In the genomic region with DNA sequence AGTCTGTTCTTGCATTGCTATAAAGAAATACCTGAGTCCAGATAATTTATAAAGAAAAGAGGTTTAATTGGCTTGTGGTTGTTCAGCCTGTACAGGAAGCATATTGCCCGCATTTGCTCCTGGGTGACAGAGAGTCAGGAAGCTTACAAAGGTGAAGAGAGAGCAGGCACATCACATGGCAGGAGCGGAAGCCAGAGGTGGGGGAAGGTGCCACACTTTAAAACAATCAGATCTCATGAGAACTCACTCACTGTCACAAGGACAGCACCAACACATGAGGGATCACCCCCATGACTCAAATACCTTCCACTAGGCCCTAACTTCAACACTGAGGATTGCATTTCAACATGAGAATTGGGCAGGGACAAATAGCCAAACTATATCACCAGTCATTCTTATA, we compare ENCODE assay signal across 12 cellular contexts.
A peak's percentile ranks its signal among the peaks of the same experiment; 100 is the strongest.
DNase-seq lines count a peak whose midpoint lies in the region; TF ChIP-seq lines count a peak whose summit lies in the region.
"Had no signal": no experiment of that assay in that cellular context is flagged by ENCODE, and none has a peak within 500 bp of the region (broad histone marks: within the 10 kb centered on the region; RNA-seq: fewer than 3 reads in every experiment).

No MANE protein-coding gene starts in this region.

- CTCF ChIA-PET in activated naive CD4-positive, alpha-beta T cell treated with anti-CD3 and anti-CD28 coated beads, Interleukin-2, amount 10 ng/mL, durations not matched to agents 7 days and 5 days (lab: Charles Lee) = interaction anchor here (0.6 to 1.6 kb wide), 3 partner anchors 108 to 210 kb away, joined by 3 to 4 read pairs (median 3); no protein-coding TSS in a partner anchor

- no peak overlapping the region for H3K4me3 Mint-ChIP-seq in activated naive CD4-positive, alpha-beta T cell treated with anti-CD3 and anti-CD28 coated beads, Interleukin-2, amount 10 ng/mL, durations not matched to agents 7 days and 5 days

- intact Hi-C loops in ovary (cut with DNase I) = no loop called here

- peak overlapping the region; percentile 77 for H3K27ac Mint-ChIP-seq in activated naive CD4-positive, alpha-beta T cell treated with anti-CD3 and anti-CD28 coated beads, Interleukin-2, amount 10 ng/mL, durations not matched to agents 7 days and 5 days

- TF ChIP-seq CTCF in ovary (IDR thresholded peaks at IDR 0.05) = no peak

- H3K27me3 Mint-ChIP-seq in activated naive CD4-positive, alpha-beta T cell treated with anti-CD3 and anti-CD28 coated beads, Interleukin-2, amount 10 ng/mL, durations not matched to agents 7 days and 5 days = no peaks in the 10 kb centered on the region

- no peak for TF ChIP-seq POLR2A in ovary (IDR thresholded peaks at IDR 0.05)

- peaks cover 58% of the 10 kb centered on the region for H3K4me1 Mint-ChIP-seq in activated naive CD4-positive, alpha-beta T cell treated with anti-CD3 and anti-CD28 coated beads, Interleukin-2, amount 10 ng/mL, durations not matched to agents 7 days and 5 days

- H3K27me3 ChIP-seq in ovary = no peaks in the 10 kb centered on the region
- H3K27me3 ChIP-seq: BLaER1 treated with 17β-estradiol and CSF1 and Interleukin-3, amounts not matched to agents 10 nM and 100 nM; SJSA1 had no signal

- DNase-seq in activated CD4-positive, alpha-beta T cell treated with anti-CD3 and anti-CD28 coated beads, Interleukin-2, amount 50 U/mL, for 1 hour = peak; percentile 19
- peak; percentile 69 for DNase-seq in activated naive CD4-positive, alpha-beta T cell treated with anti-CD3 and anti-CD28 coated beads, Interleukin-2, amount 10 ng/mL, durations not matched to agents 7 days and 5 days
- peak; percentile 42 for DNase-seq in stimulated activated CD4-positive, alpha-beta T cell treated with anti-CD3 and anti-CD28 coated beads, Interleukin-2, amount 100 ng/mL, for 4 hours (ENCODE audit: low read depth)
- DNase-seq in NCI-H510A treated with DMSO at 0.1 percent for 48 hours (lab: John Stamatoyannopoulos, UW) = no peak
- DNase-seq in epidermal melanocyte (ENCODE audit: insufficient read length, low spot score) = no peak
- no peak for DNase-seq in HPDE6-E6E7 (ENCODE audit: extremely low spot score)
- DNase-seq in ovary = no peak
- DNase-seq: NK-92 treated with Interleukin-12 subunit alpha and Interleukin-12 subunit beta, amount 100 ng/mL, for 24 hours had no signal

- no peak overlapping the region for H3K4me3 ChIP-seq in ovary
- H3K4me3 ChIP-seq: BLaER1 treated with 17β-estradiol and CSF1 and Interleukin-3, amounts not matched to agents 10 nM and 100 nM; SJSA1 had no signal

- no peak for TF ChIP-seq EP300 in ovary (IDR thresholded peaks at IDR 0.05)

- H3K36me3 ChIP-seq in KOPT-K1 (ENCODE audit: insufficient read depth, low read length) (no peaks in the 10 kb centered on the region), ovary (no peaks in the 10 kb centered on the region)
- H3K36me3 ChIP-seq: BLaER1 treated with 17β-estradiol and CSF1 and Interleukin-3, amounts not matched to agents 10 nM and 100 nM; SJSA1 had no signal

- no peaks in the 10 kb centered on the region for H3K4me1 ChIP-seq in ovary (ENCODE audit: insufficient read depth)

- 89 to 94% (median 91%) methylated on average over 2 of the region's 2 CpGs for WGBS in ovary, 3 donors

- H3K9me3 ChIP-seq in KOPT-K1 (ENCODE audit: insufficient read depth, low read length, poor library complexity, severe bottlenecking) (no peaks in the 10 kb centered on the region), ovary (no peaks in the 10 kb centered on the region)
- H3K9me3 ChIP-seq: BLaER1 treated with 17β-estradiol and CSF1 and Interleukin-3, amounts not matched to agents 10 nM and 100 nM; SJSA1 had no signal

- peaks cover 17% of the 10 kb centered on the region for H3K9me3 Mint-ChIP-seq in activated naive CD4-positive, alpha-beta T cell treated with anti-CD3 and anti-CD28 coated beads, Interleukin-2, amount 10 ng/mL, durations not matched to agents 7 days and 5 days

- H3K27ac ChIP-seq in KOPT-K1 (ENCODE audit: low read depth, low read length, poor library complexity, severe bottlenecking) (peak overlapping the region; percentile 92), ovary (no peak overlapping the region)
- H3K27ac ChIP-seq: BLaER1 treated with 17β-estradiol and CSF1 and Interleukin-3, amounts not matched to agents 10 nM and 100 nM; HL-60; SJSA1 had no signal

- peaks cover 26% of the 10 kb centered on the region for H3K36me3 Mint-ChIP-seq in activated naive CD4-positive, alpha-beta T cell treated with anti-CD3 and anti-CD28 coated beads, Interleukin-2, amount 10 ng/mL, durations not matched to agents 7 days and 5 days

Comparison
In these comparisons a context has a peak if more than half of its experiments do, and no peak if none do; other contexts are left out.
1. DNase-seq: peak in activated CD4-positive, alpha-beta T cell treated with anti-CD3 and anti-CD28 coated beads, Interleukin-2, amount 50 U/mL, for 1 hour (single experiment), activated naive CD4-positive, alpha-beta T cell treated with anti-CD3 and anti-CD28 coated beads, Interleukin-2, amount 10 ng/mL, durations not matched to agents 7 days and 5 days (single experiment) and stimulated activated CD4-positive, alpha-beta T cell treated with anti-CD3 and anti-CD28 coated beads, Interleukin-2, amount 100 ng/mL, for 4 hours (single experiment); none in NCI-H510A treated with DMSO at 0.1 percent for 48 hours (single experiment), epidermal melanocyte (single experiment), HPDE6-E6E7 (single experiment) and ovary (0 of 5).